In genomic region chr17:81222620-81222905, GRCh38 we compare ENCODE assay signal across 8 cellular contexts.
DNase-seq lines count a peak whose midpoint lies in the region; ATAC-seq and TF ChIP-seq lines count a peak whose summit lies in the region.

No MANE protein-coding gene starts in this region.

- H3K4me1 ChIP-seq in HUES6 (ENCODE audit: control insufficient read depth, insufficient read depth, low read length): peaks cover 15% of the 10 kb centered on the region
- H3K4me1 ChIP-seq in muscle layer of duodenum (ENCODE audit: control insufficient read depth in 1 of 2, insufficient read depth in 2 of 2, low read length in 2 of 2): peaks cover 12 to 14% of the 10 kb centered on the region in 2 donors

- TF ChIP-seq CTCF in AG10803 (conservative IDR thresholded peaks at IDR 0.05; ENCODE audit: low read length) (no peak), choroid plexus epithelial cell (conservative IDR thresholded peaks at IDR 0.05; ENCODE audit: low read depth, low read length) (no peak)

- peak overlapping the region; percentile 69 for H3K4me3 ChIP-seq in AG10803 (ENCODE audit: low read length)
- H3K4me3 ChIP-seq in HUES6 (ENCODE audit: low read depth, low read length): peak overlapping the region; percentile 91
- peak overlapping the region; percentile 71 for H3K4me3 ChIP-seq in choroid plexus epithelial cell (ENCODE audit: low read depth, low read length)
- peak overlapping the region; percentile 44 to 87 for H3K4me3 ChIP-seq in muscle layer of duodenum (ENCODE audit: low read depth in 1 of 2, low read length in 2 of 2)

- H3K27me3 ChIP-seq in HUES6 (ENCODE audit: control insufficient read depth, insufficient read depth, low read length) (0 out of 2 replicates have a peak, but pooled peaks cover 7% of the 10 kb centered on the region), muscle layer of duodenum (ENCODE audit: low read depth, low read length) (no peaks in the 10 kb centered on the region)

- no peak overlapping the region for H3K27ac ChIP-seq in HUES6 (ENCODE audit: low read depth, low read length)
- no peak overlapping the region for H3K27ac ChIP-seq in muscle layer of duodenum (ENCODE audit: low read length)

- peaks cover 3% of the 10 kb centered on the region; the same call in 1 of the 2 replicates for H3K9me3 ChIP-seq in HUES6 (ENCODE audit: control insufficient read depth, insufficient read depth, low read depth, low read length)
- no peaks in the 10 kb centered on the region for H3K9me3 ChIP-seq in muscle layer of duodenum (ENCODE audit: control insufficient read depth in 1 of 2, low read length in 2 of 2)

- no peak overlapping the region for H3K9ac ChIP-seq in HUES6 (ENCODE audit: low read length)

- DNase-seq in AG10803 (ENCODE audit: low read depth) (no peak), choroid plexus epithelial cell (ENCODE audit: low read depth) (no peak), SKM-1 treated with dmso at 0.1 percent for 144 hours (lab: John Stamatoyannopoulos, UW; ENCODE audit: unreplicated experiment) (no peak), NCI-H524 treated with DMSO at 0.1 percent for 48 hours (lab: John Stamatoyannopoulos, UW) (no peak)

- ATAC-seq in GM19324 (IDR thresholded peaks at IDR 0.05; ENCODE audit: low FRiP score, unreplicated experiment): no peak
- ATAC-seq in HG03432 (IDR thresholded peaks at IDR 0.05; ENCODE audit: unreplicated experiment): no peak

- peaks cover 7% of the 10 kb centered on the region for H3K36me3 ChIP-seq in HUES6 (ENCODE audit: control insufficient read depth, insufficient read depth, low read length)
- H3K36me3 ChIP-seq in muscle layer of duodenum (ENCODE audit: control insufficient read depth in 1 of 2, insufficient read depth in 2 of 2, low read length in 2 of 2): peaks cover 0 to 5% of the 10 kb centered on the region in 2 donors
